ENCODE assay signal across 8 cellular contexts in genomic region chr10:63707254-63707910, GRCh38.
DNase-seq lines count a peak whose midpoint lies in the region; ATAC-seq and TF ChIP-seq lines count a peak whose summit lies in the region.

No MANE protein-coding gene starts in this region.

- BruUV-seq in Panc1 (replicated peaks; lab: Mats Ljungman, UMichigan) = no TSS peak

- H3K9me3 ChIP-seq in Panc1 (ENCODE audit: control insufficient read depth, insufficient read depth, low read depth, low read length) = peaks cover 16% of the 10 kb centered on the region; the same call in 1 of the 2 replicates
- H3K9me3 ChIP-seq in osteoblast (ENCODE audit: low read depth, low read length) = no peaks in the 10 kb centered on the region

- H3K36me3 ChIP-seq in Panc1 (ENCODE audit: control insufficient read depth, insufficient read depth, low read length) (no peaks in the 10 kb centered on the region), osteoblast (ENCODE audit: insufficient read depth, low read length) (no peaks in the 10 kb centered on the region)

- H3K4me3 ChIP-seq in Panc1 (ENCODE audit: low read depth in 2 of 2, low read length in 2 of 2) = no peak overlapping the region
- no peak overlapping the region for H3K4me3 ChIP-seq in osteoblast (ENCODE audit: insufficient read depth, low read length)

- no peak overlapping the region for H2AFZ ChIP-seq in osteoblast (ENCODE audit: low read length)

- POLR2A ChIA-PET in Panc1 (lab: Charles Lee) = interaction anchor here (0.5 to 1.6 kb wide), 2 partner anchors 58 to 77 kb away, joined by 3 to 7 read pairs; no protein-coding TSS in a partner anchor

- TF ChIP-seq CTCF in Panc1 (IDR thresholded peaks at IDR 0.05) = no peak
- TF ChIP-seq CTCF in osteoblast (IDR thresholded peaks at IDR 0.05; ENCODE audit: extremely low read depth, low read depth, low read length) = no peak

- ATAC-seq in GM18861 (IDR thresholded peaks at IDR 0.05; ENCODE audit: unreplicated experiment) (peak; percentile 89), HG03135 (IDR thresholded peaks at IDR 0.05; ENCODE audit: unreplicated experiment) (peak; percentile 77), Panc1 (peak; percentile 89)

- H3K27me3 ChIP-seq in Panc1 (ENCODE audit: control insufficient read depth, insufficient read depth, low read length) = no peaks in the 10 kb centered on the region
- H3K27me3 ChIP-seq in osteoblast (ENCODE audit: insufficient read depth, low read length) = no peaks in the 10 kb centered on the region

- DNase-seq in AG08395 (ENCODE audit: low spot score) (peak; percentile 89), Panc1 (ENCODE audit: low read depth, low spot score) (peak; percentile 99), dermis microvascular lymphatic vessel endothelial cell (ENCODE audit: low read depth in 2 of 2) (peak; percentile 77 to 98), osteoblast (ENCODE audit: insufficient read length, low spot score, missing footprints) (peak; percentile 93), RPMI8226 (no peak)
- no peak for DNase-seq in effector CD8-positive, alpha-beta T cell (lab: John Stamatoyannopoulos, UW)

- no peaks in the 10 kb centered on the region for H4K20me1 ChIP-seq in osteoblast (ENCODE audit: insufficient read depth, low read length)

- in situ Hi-C loops in Panc1 (cut with HindIII; ENCODE audit: low pct_unique_long_range_greater_than_20kb, low sequenced_read_pairs) = loop anchor here (25.0 kb wide), 1 partner anchor 520 kb away; no protein-coding TSS in a partner anchor

- CTCF ChIA-PET in Panc1 (lab: Charles Lee) = interaction anchor here (0.6 kb wide), 1 partner anchor 549 kb away, joined by 7 read pairs; no protein-coding TSS in a partner anchor

- H3K27ac ChIP-seq in Panc1 (ENCODE audit: low read length) = peak overlapping the region; percentile 81
- no peak overlapping the region for H3K27ac ChIP-seq in osteoblast (ENCODE audit: low read depth, low read length)

- H3K4me2 ChIP-seq in osteoblast (ENCODE audit: insufficient read depth, low read length) = no peak overlapping the region

- no peaks in the 10 kb centered on the region for H3K79me2 ChIP-seq in osteoblast (ENCODE audit: insufficient read depth, low read length)

- H3K4me1 ChIP-seq in Panc1 (ENCODE audit: control insufficient read depth, insufficient read depth, low read length) (peaks cover 58% of the 10 kb centered on the region), osteoblast (ENCODE audit: insufficient read depth, low read length) (peaks cover 18% of the 10 kb centered on the region)

- intact Hi-C loops in Panc1 (cut with micrococcal nuclease; ENCODE audit: unreplicated experiment) = no loop called here

Comparison
In these comparisons a context has a peak if more than half of its experiments do, and no peak if none do; other contexts are left out.
1. DNase-seq: peak in AG08395 (single experiment), Panc1 (single experiment), dermis microvascular lymphatic vessel endothelial cell (2 of 2) and osteoblast (single experiment); none in RPMI8226 (single experiment) and effector CD8-positive, alpha-beta T cell (single experiment).
2. Peak in every context shown above with its lines, with median percentiles within 50 percentile points of each other: ATAC-seq.